26 cellular contexts compared by ENCODE assay signal in genomic region chr22:48276933-48277867, GRCh38.
DNase-seq lines count a peak whose midpoint lies in the region; ATAC-seq, FAIRE-seq and TF ChIP-seq lines count a peak whose summit lies in the region.
"Had no signal": no experiment of that assay in that cellular context is flagged by ENCODE, and none has a peak within 500 bp of the region (broad histone marks: within the 10 kb centered on the region; RNA-seq: fewer than 3 reads in every experiment).

No MANE protein-coding gene starts in this region.

- no peak overlapping the region for H3K27ac Mint-ChIP-seq in GM23338
- no peak overlapping the region for H3K27ac Mint-ChIP-seq in stimulated activated naive B cell treated with anti-CD40 and anti-IgM and Interleukin-4, amounts not matched to agents 10 μg/mL and 1 μg/mL and 100 μg/mL, for 72 hours
- H3K27ac Mint-ChIP-seq: activated naive CD4-positive, alpha-beta T cell treated with anti-CD3 and anti-CD28 coated beads, Interleukin-2, amount 50 U/mL, for 72 hours; T-helper 1 cell treated with Interleukin-12 subunit alpha and Interleukin-12 subunit beta and Interleukin-4 antibody, amounts not matched to agents 30 μg/mL and 1 μg/mL, for 36 hours had no signal

- H3K79me2 ChIP-seq in GM23338 (replicated peaks; ENCODE audit: insufficient read depth) = no peaks in the 10 kb centered on the region

- no peaks in the 10 kb centered on the region for H3K9me2 ChIP-seq in GM23338 (ENCODE audit: insufficient read depth)

- H3K4me3 ChIP-seq in GM23338 = no peak overlapping the region
- H3K4me3 ChIP-seq in small intestine (ENCODE audit: low read depth in 1 of 2, low read length in 2 of 2) = no peak overlapping the region
- H3K4me3 ChIP-seq in effector memory CD4-positive, alpha-beta T cell (ENCODE audit: insufficient read depth, low read depth, low read length, poor library complexity, severe bottlenecking) = no peak overlapping the region
- H3K4me3 ChIP-seq: heart left ventricle, left ventricle myocardium inferior, pancreas, right lobe of liver, stomach had no signal

- H3K4me3 Mint-ChIP-seq in GM23338 = no peak overlapping the region
- no peak overlapping the region for H3K4me3 Mint-ChIP-seq in stimulated activated naive B cell treated with anti-CD40 and anti-IgM and Interleukin-4, amounts not matched to agents 10 μg/mL and 1 μg/mL and 100 μg/mL, for 72 hours
- H3K4me3 Mint-ChIP-seq: natural killer cell treated with Interleukin-12 subunit alpha and Interleukin-12 subunit beta and Interleukin-15 and Interleukin-18, amount 100 ng/mL, for 72 hours; T-helper 1 cell treated with Interleukin-12 subunit alpha and Interleukin-12 subunit beta and Interleukin-4 antibody, amounts not matched to agents 30 μg/mL and 1 μg/mL, for 36 hours had no signal

- peaks cover 13% of the 10 kb centered on the region for H3K27me3 Mint-ChIP-seq in GM23338 (ENCODE audit: insufficient read depth, low read depth, poor library complexity)
- peaks cover 50 to 65% of the 10 kb centered on the region in 2 donors for H3K27me3 Mint-ChIP-seq in stimulated activated naive B cell treated with anti-CD40 and anti-IgM and Interleukin-4, amounts not matched to agents 10 μg/mL and 1 μg/mL and 100 μg/mL, for 72 hours

- H4K20me1 ChIP-seq in GM23338 (replicated peaks; ENCODE audit: insufficient read depth) = no peaks in the 10 kb centered on the region

- 0 out of 3 replicates have a peak, but pooled peaks cover 6% of the 10 kb centered on the region for H3K36me3 Mint-ChIP-seq in GM23338 (ENCODE audit: low read depth)
- H3K36me3 Mint-ChIP-seq in stimulated activated naive B cell treated with anti-CD40 and anti-IgM and Interleukin-4, amounts not matched to agents 10 μg/mL and 1 μg/mL and 100 μg/mL, for 72 hours = no peaks in the 10 kb centered on the region
- H3K36me3 Mint-ChIP-seq: activated naive CD4-positive, alpha-beta T cell treated with anti-CD3 and anti-CD28 coated beads, Interleukin-2, amount 50 U/mL, for 72 hours had no signal

- peaks cover 15% of the 10 kb centered on the region for H3K9me3 Mint-ChIP-seq in GM23338
- peaks cover 3 to 12% of the 10 kb centered on the region in 2 donors for H3K9me3 Mint-ChIP-seq in stimulated activated naive B cell treated with anti-CD40 and anti-IgM and Interleukin-4, amounts not matched to agents 10 μg/mL and 1 μg/mL and 100 μg/mL, for 72 hours
- H3K9me3 Mint-ChIP-seq: natural killer cell treated with Interleukin-12 subunit alpha and Interleukin-12 subunit beta and Interleukin-15 and Interleukin-18, amount 100 ng/mL, for 72 hours; T-helper 1 cell treated with Interleukin-12 subunit alpha and Interleukin-12 subunit beta and Interleukin-4 antibody, amounts not matched to agents 30 μg/mL and 1 μg/mL, for 36 hours had no signal

- H3F3A ChIP-seq in GM23338 (replicated peaks; ENCODE audit: low read depth) = no peaks in the 10 kb centered on the region

- H3K4me1 ChIP-seq in GM23338 (ENCODE audit: insufficient read depth) (no peaks in the 10 kb centered on the region), small intestine (ENCODE audit: control insufficient read depth in 2 of 2, insufficient read depth in 1 of 2, low read depth in 1 of 2, low read length in 1 of 2) (no peaks in the 10 kb centered on the region)
- no peaks in the 10 kb centered on the region for H3K4me1 ChIP-seq in effector memory CD4-positive, alpha-beta T cell (ENCODE audit: control insufficient read depth, insufficient read depth, low read length, poor library complexity, severe bottlenecking)
- H3K4me1 ChIP-seq: BE2C, heart left ventricle, left ventricle myocardium inferior, pancreas, right lobe of liver, stomach had no signal

- no peak for TF ChIP-seq CTCF in GM23338 (conservative IDR thresholded peaks at IDR 0.05; ENCODE audit: low read depth in 2 of 2)

- H3K4me1 Mint-ChIP-seq in GM23338 = peaks cover 15% of the 10 kb centered on the region
- H3K4me1 Mint-ChIP-seq in stimulated activated naive B cell treated with anti-CD40 and anti-IgM and Interleukin-4, amounts not matched to agents 10 μg/mL and 1 μg/mL and 100 μg/mL, for 72 hours = no peaks in the 10 kb centered on the region

- H3K27ac ChIP-seq in GM23338 (ENCODE audit: low read depth) (no peak overlapping the region), angular gyrus (ENCODE audit: low read depth, low read length) (peak overlapping the region; percentile 83), small intestine (ENCODE audit: low read depth in 1 of 2, low read length in 1 of 2) (no peak overlapping the region)
- no peak overlapping the region for H3K27ac ChIP-seq in effector memory CD4-positive, alpha-beta T cell (ENCODE audit: insufficient read depth, low read length, poor library complexity, severe bottlenecking)
- H3K27ac ChIP-seq: epithelial cell of prostate, heart left ventricle, KMS-11, left ventricle myocardium inferior, pancreas, right lobe of liver, stomach had no signal

- no peaks in the 10 kb centered on the region for H3K9me3 ChIP-seq in small intestine (ENCODE audit: control insufficient read depth, low read depth)
- no peaks in the 10 kb centered on the region for H3K9me3 ChIP-seq in effector memory CD4-positive, alpha-beta T cell (ENCODE audit: control insufficient read depth, low read length)
- H3K9me3 ChIP-seq: BE2C, heart left ventricle, left ventricle myocardium inferior, pancreas, right lobe of liver, stomach had no signal

- H3K36me3 ChIP-seq in GM23338 (ENCODE audit: insufficient read depth) (peaks cover 5% of the 10 kb centered on the region; the same call in 1 of the 2 replicates), small intestine (ENCODE audit: control insufficient read depth in 2 of 2, insufficient read depth in 2 of 2, low read length in 2 of 2) (no peaks in the 10 kb centered on the region)
- no peaks in the 10 kb centered on the region for H3K36me3 ChIP-seq in effector memory CD4-positive, alpha-beta T cell (ENCODE audit: control insufficient read depth, insufficient read depth, low read length)
- H3K36me3 ChIP-seq: BE2C, heart left ventricle, left ventricle myocardium inferior, pancreas, right lobe of liver, stomach had no signal

- H2AFZ ChIP-seq in GM23338 = no peak overlapping the region

- DNase-seq in GM23338 (ENCODE audit: low spot score) = no peak
- DNase-seq in left lobe of liver (ENCODE audit: low spot score) = no peak
- peak; percentile 7 for DNase-seq in small intestine
- no peak for DNase-seq in stimulated activated naive B cell treated with anti-CD40 and anti-IgM and Interleukin-4, amounts not matched to agents 10 μg/mL and 1 μg/mL and 100 μg/mL, for 72 hours
- no peak for DNase-seq in central memory CD4-positive, alpha-beta T cell
- DNase-seq in CD1c-positive myeloid dendritic cell (ENCODE audit: extremely low spot score) = no peak
- no peak for DNase-seq in effector memory CD4-positive, alpha-beta T cell
- DNase-seq: activated CD4-positive, alpha-beta T cell treated with anti-CD3 and anti-CD28 coated beads for 48 hours; BE2C; DMS53; GDM1; heart left ventricle; left ventricle myocardium inferior; NCI-H526; pancreas; right lobe of liver; stimulated activated CD4-positive, alpha-beta T cell treated with anti-CD3 and anti-CD28 coated beads, Interleukin-15, amount 100 ng/mL, for 24 hours; stomach; trophoblast cell had no signal

- peak; percentile 29; the same call in 2 of the 3 replicates for ATAC-seq in GM23338
- peak; percentile 26 for ATAC-seq in left lobe of liver
- no peak for ATAC-seq in stimulated activated naive B cell treated with anti-CD40 and anti-IgM and Interleukin-4, amounts not matched to agents 10 μg/mL and 1 μg/mL and 100 μg/mL, for 72 hours (replicated peaks)
- ATAC-seq: activated naive CD4-positive, alpha-beta T cell treated with anti-CD3 and anti-CD28 coated beads, Interleukin-2, amount 50 U/mL, for 72 hours; heart left ventricle; pancreas had no signal

- H3K27me3 ChIP-seq in GM23338 (ENCODE audit: insufficient read depth) = no peaks in the 10 kb centered on the region
- H3K27me3 ChIP-seq in small intestine (ENCODE audit: control insufficient read depth in 2 of 2, insufficient read depth in 2 of 2, low read length in 2 of 2) = no peaks in the 10 kb centered on the region
- no peaks in the 10 kb centered on the region for H3K27me3 ChIP-seq in effector memory CD4-positive, alpha-beta T cell (replicated peaks; ENCODE audit: control insufficient read depth, insufficient read depth, low read length, poor library complexity, severe bottlenecking)
- H3K27me3 ChIP-seq: BE2C, right lobe of liver had no signal

- no peak overlapping the region for H3K4me2 ChIP-seq in GM23338
- H3K4me2 ChIP-seq: KMS-11 had no signal

- no peak for FAIRE-seq in small intestine (lab: Jason Lieb, UNC)
- FAIRE-seq: astrocyte, pancreas had no signal

- 17 to 53% (median 38%) methylated on average over 20 of the region's 20 CpGs for WGBS in small intestine, 3 donors

TF ChIP-seq in GM23338, 12 proteins besides CTCF, POLR2A, EP300 and RAD21:
- TF ChIP-seq STAT1 (IDR thresholded peaks at IDR 0.05; ENCODE audit: unreplicated experiment) = no peak

Comparison
In these comparisons a context has a peak if more than half of its experiments do, and no peak if none do; other contexts are left out.
1. ATAC-seq: peak in GM23338 (single experiment) and left lobe of liver (single experiment); none in stimulated activated naive B cell treated with anti-CD40 and anti-IgM and Interleukin-4, amounts not matched to agents 10 μg/mL and 1 μg/mL and 100 μg/mL, for 72 hours (0 of 2).